In the genomic region with DNA sequence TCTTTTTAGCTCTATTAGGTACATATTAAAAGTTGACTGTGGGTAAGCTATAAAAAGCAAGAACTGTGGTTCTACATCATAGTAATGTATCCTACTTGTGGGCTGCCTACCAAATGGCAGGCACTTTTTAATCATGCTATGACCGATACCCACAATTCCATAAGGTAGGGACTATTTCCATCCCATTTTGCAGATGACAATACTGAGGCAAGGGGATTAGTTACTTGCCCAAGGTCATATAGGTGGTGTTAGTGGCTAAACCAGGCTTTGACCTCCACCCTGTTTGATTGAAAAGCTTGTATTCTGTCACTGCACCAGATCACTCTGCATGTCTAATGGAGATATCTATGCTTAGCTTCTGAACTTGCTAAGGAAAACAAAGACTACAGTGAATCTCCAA, we compare ENCODE assay signal across 7 cellular contexts.
"Had no signal": no experiment of that assay in that cellular context is flagged by ENCODE, and none has a peak within 500 bp of the region (broad histone marks: within the 10 kb centered on the region; RNA-seq: fewer than 3 reads in every experiment).

No MANE protein-coding gene starts in this region.

- H2AFZ ChIP-seq: GM23248 had no signal

- ATAC-seq: HCT116 had no signal

- H3K27ac ChIP-seq: GM23248 had no signal

- H3K4me3 ChIP-seq: GM23248, HAP-1 had no signal

- H3K9ac ChIP-seq: GM23248 had no signal

- DNase-seq: GOT3, H7, HFFc6 had no signal

- FAIRE-seq: HTR-8/SVneo had no signal

- H3K36me3 ChIP-seq: HAP-1 had no signal

- H3K9me3 ChIP-seq: HAP-1 had no signal
